ENCODE assay signal across 21 cellular contexts in the genomic region with DNA sequence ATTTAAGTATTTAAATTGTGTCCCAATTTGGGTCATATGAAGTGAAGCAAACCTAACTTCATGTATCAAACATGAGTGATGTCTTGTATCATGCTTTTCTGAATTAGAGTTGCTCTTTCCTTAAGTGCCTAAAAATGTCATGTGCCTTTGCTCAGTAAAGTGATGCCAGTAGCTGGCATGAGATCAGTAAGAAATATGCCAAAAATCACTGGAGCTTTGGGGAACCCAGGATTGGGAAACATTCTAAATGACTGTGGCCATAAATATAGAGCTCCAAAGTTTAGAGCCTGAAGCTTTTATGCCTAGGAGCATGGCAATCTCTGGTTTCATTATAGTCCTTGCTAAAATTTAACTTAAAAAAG.
"Had no signal": no experiment of that assay in that cellular context is flagged by ENCODE, and none has a peak within 500 bp of the region (broad histone marks: within the 10 kb centered on the region; RNA-seq: fewer than 3 reads in every experiment).

No MANE protein-coding gene starts in this region.

- H3K9me3 Mint-ChIP-seq: activated CD4-positive, alpha-beta memory T cell treated with anti-CD3 and anti-CD28 coated beads, Interleukin-2, amount 10 ng/mL, durations not matched to agents 7 days and 5 days; activated naive CD4-positive, alpha-beta T cell treated with anti-CD3 and anti-CD28 coated beads, Interleukin-2, amount 10 ng/mL, durations not matched to agents 7 days and 5 days; activated T-cell treated with anti-CD3 and anti-CD28 coated beads, Interleukin-2, amount 50 U/mL, for 72 hours; brain; dendritic cell treated with granulocyte-macrophage colony-stimulating factor and Interleukin-4, amounts not matched to agents 40 ng/mL and 50 ng/mL, for 4 days; nephron progenitor cell had no signal

- H3K27me3 ChIP-seq: heart left ventricle, right lobe of liver, spleen, upper lobe of right lung had no signal

- H3K79me2 ChIP-seq: parathyroid adenoma had no signal

- H3K4me3 ChIP-seq: heart left ventricle, right lobe of liver, spleen, upper lobe of right lung had no signal

- H3K27ac Mint-ChIP-seq: activated CD4-positive, alpha-beta memory T cell treated with anti-CD3 and anti-CD28 coated beads, Interleukin-2, amount 10 ng/mL, durations not matched to agents 7 days and 5 days; activated naive CD4-positive, alpha-beta T cell treated with anti-CD3 and anti-CD28 coated beads, Interleukin-2, amount 10 ng/mL, durations not matched to agents 7 days and 5 days; activated T-cell treated with anti-CD3 and anti-CD28 coated beads, Interleukin-2, amount 50 U/mL, for 72 hours; brain; dendritic cell treated with granulocyte-macrophage colony-stimulating factor and Interleukin-4, amounts not matched to agents 40 ng/mL and 50 ng/mL, for 4 days; memory B cell had no signal

- H3K4me3 Mint-ChIP-seq: activated CD4-positive, alpha-beta memory T cell treated with anti-CD3 and anti-CD28 coated beads, Interleukin-2, amount 10 ng/mL, durations not matched to agents 7 days and 5 days; activated naive CD4-positive, alpha-beta T cell treated with anti-CD3 and anti-CD28 coated beads, Interleukin-2, amount 10 ng/mL, durations not matched to agents 7 days and 5 days; activated T-cell treated with anti-CD3 and anti-CD28 coated beads, Interleukin-2, amount 50 U/mL, for 72 hours; brain; dendritic cell treated with granulocyte-macrophage colony-stimulating factor and Interleukin-4, amounts not matched to agents 40 ng/mL and 50 ng/mL, for 4 days; memory B cell; nephron progenitor cell had no signal

- H3K4me1 Mint-ChIP-seq: activated CD4-positive, alpha-beta memory T cell treated with anti-CD3 and anti-CD28 coated beads, Interleukin-2, amount 10 ng/mL, durations not matched to agents 7 days and 5 days; activated naive CD4-positive, alpha-beta T cell treated with anti-CD3 and anti-CD28 coated beads, Interleukin-2, amount 10 ng/mL, durations not matched to agents 7 days and 5 days; memory B cell had no signal

- H3K36me3 ChIP-seq: heart left ventricle, right lobe of liver, spleen, upper lobe of right lung had no signal

- H3K27ac ChIP-seq: parathyroid adenoma, right lobe of liver, upper lobe of right lung had no signal

- H2AFZ ChIP-seq: parathyroid adenoma had no signal

- ATAC-seq: activated T-cell treated with anti-CD3 and anti-CD28 coated beads, Interleukin-2, amount 50 U/mL, for 72 hours had no signal

- DNase-seq: activated CD4-positive, alpha-beta memory T cell treated with anti-CD3 and anti-CD28 coated beads, Interleukin-2, amount 10 ng/mL, durations not matched to agents 7 days and 5 days; activated CD4-positive, alpha-beta T cell treated with anti-CD3 and anti-CD28 coated beads for 48 hours; activated effector memory CD4-positive, alpha-beta T cell treated with Interleukin-2 at 50 U/mL for 16 hours; activated naive CD4-positive, alpha-beta T cell treated with anti-CD3 and anti-CD28 coated beads, Interleukin-2, amount 10 ng/mL, durations not matched to agents 7 days and 5 days; activated T-cell treated with anti-CD3 and anti-CD28 coated beads, Interleukin-2, amount 50 U/mL, for 72 hours; anterior cingulate cortex; caudate nucleus; effector CD4-positive, alpha-beta T cell; heart left ventricle; islet precursor cell; left cardiac atrium; nephron progenitor cell; right lobe of liver; spleen; stimulated activated CD4-positive, alpha-beta T cell treated with anti-CD3 and anti-CD28 coated beads, Interleukin-4, amount 100 ng/mL, for 1 hour; stimulated activated naive CD4-positive, alpha-beta T cell treated with Interleukin-2 at 50 U/mL for 16 hours; upper lobe of right lung had no signal

- H3K9ac ChIP-seq: parathyroid adenoma had no signal

- H3K36me3 Mint-ChIP-seq: activated naive CD4-positive, alpha-beta T cell treated with anti-CD3 and anti-CD28 coated beads, Interleukin-2, amount 10 ng/mL, durations not matched to agents 7 days and 5 days; brain; memory B cell had no signal

- H3K4me1 ChIP-seq: parathyroid adenoma, right lobe of liver had no signal

- H3K9me3 ChIP-seq: heart left ventricle, right lobe of liver, spleen, upper lobe of right lung had no signal

- H3K27me3 Mint-ChIP-seq: activated CD4-positive, alpha-beta memory T cell treated with anti-CD3 and anti-CD28 coated beads, Interleukin-2, amount 10 ng/mL, durations not matched to agents 7 days and 5 days; activated naive CD4-positive, alpha-beta T cell treated with anti-CD3 and anti-CD28 coated beads, Interleukin-2, amount 10 ng/mL, durations not matched to agents 7 days and 5 days; brain; dendritic cell treated with granulocyte-macrophage colony-stimulating factor and Interleukin-4, amounts not matched to agents 40 ng/mL and 50 ng/mL, for 4 days; memory B cell had no signal
